ENCODE assay signal across 1 cellular context in the genomic region with DNA sequence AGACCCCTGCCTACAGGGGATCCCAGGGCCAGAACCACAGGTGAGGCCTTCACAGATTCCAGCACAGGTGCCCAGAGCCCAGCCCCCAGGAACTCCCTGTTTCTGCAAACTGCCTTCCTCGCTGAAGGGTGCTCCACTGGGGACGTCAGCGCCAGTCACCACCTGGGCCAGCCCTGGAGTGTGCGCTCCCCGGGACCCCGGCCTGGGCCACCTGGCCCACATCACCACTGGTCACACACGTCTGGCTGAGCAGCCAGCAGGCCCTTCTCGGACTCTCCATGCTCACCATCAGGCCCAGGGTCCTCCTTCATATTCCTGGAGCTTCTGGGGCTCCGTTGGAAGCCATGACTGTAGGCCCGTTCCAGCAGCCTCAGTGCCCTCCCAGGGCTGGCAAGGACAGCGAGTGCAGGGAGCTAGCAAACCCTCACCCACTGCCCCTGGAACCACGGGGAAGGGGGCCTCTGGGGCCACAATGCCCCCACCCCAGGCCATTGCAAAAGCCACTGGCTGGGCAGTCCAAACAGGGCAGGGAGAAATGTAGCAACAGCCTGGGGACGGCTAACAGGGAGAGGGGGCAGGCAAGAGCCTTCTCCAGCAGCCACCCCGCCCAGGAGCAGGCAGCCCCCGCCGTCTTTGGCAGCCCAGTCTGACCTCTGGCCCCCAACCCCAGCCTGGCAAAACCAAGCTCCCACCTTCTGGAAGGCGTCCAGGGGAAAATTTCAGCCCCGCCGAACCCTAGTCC.
TF ChIP-seq lines count a peak whose summit lies in the region.

No MANE protein-coding gene starts in this region.

TF ChIP-seq in H1, 55 proteins besides CTCF, POLR2A, EP300 and RAD21:
- no peak for TF ChIP-seq CBX5 (IDR thresholded peaks at IDR 0.05; ENCODE audit: low read depth, low read length)
